8 cellular contexts compared by ENCODE assay signal in the genomic region with DNA sequence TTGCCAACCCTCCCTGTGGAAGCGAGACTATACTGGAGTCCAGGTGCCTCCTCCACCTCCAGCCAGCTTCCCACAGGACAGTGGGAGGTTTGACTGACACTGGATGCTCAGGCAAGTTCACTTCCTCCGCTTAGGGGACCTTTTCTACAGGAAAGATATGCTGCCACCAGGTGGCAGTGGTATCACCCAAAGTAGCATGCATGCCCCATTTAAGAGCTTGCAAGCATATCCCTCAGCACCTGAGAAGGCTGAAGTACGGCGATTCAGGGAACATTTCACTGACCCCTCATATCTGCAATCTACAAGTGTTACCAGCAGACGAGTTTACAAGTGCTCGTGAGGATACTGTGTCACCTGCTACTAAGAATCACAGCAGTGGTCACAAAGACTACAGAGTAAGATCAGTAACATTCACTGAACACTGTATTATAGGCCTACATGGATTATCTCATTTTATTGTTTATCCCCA.
DNase-seq lines count a peak whose midpoint lies in the region; ATAC-seq and TF ChIP-seq lines count a peak whose summit lies in the region.

No MANE protein-coding gene starts in this region.

- peak; percentile 69 for DNase-seq in DND-41
- DNase-seq in RKO (ENCODE audit: low spot score): peak; percentile 68
- DNase-seq in activated T-helper 1 cell treated with anti-CD3 and anti-CD28 coated beads, Interleukin-2, amount 50 U/mL, for 16 hours (ENCODE audit: low read depth in 1 of 2, low spot score in 1 of 2): peak; percentile 41
- DNase-seq in fibroblast of villous mesenchyme (ENCODE audit: low read depth): peak; percentile 75
- DNase-seq in omental fat pad (ENCODE audit: low spot score): peak; percentile 60
- peak; percentile 33 for DNase-seq in thoracic aorta (ENCODE audit: low spot score)

- H3K9me3 ChIP-seq in DND-41 (ENCODE audit: insufficient read depth, low read length, severe bottlenecking): no peaks in the 10 kb centered on the region
- H3K9me3 ChIP-seq in thoracic aorta: no peaks in the 10 kb centered on the region

- H2AFZ ChIP-seq in DND-41 (ENCODE audit: low read depth, low read length) (no peak overlapping the region), KMS-11 (ENCODE audit: low read depth) (peak overlapping the region; percentile 64)

- H3K27ac ChIP-seq in DND-41 (ENCODE audit: low read length) (no peak overlapping the region), KMS-11 (no peak overlapping the region), thoracic aorta (peak overlapping the region; percentile 63 to 72)

- H4K20me1 ChIP-seq in DND-41 (ENCODE audit: insufficient read depth, low read length): no peaks in the 10 kb centered on the region
- H4K20me1 ChIP-seq in KMS-11 (ENCODE audit: insufficient read depth): no peaks in the 10 kb centered on the region

- H3K79me2 ChIP-seq in DND-41 (ENCODE audit: insufficient read depth, low read length): no peaks in the 10 kb centered on the region
- no peaks in the 10 kb centered on the region for H3K79me2 ChIP-seq in KMS-11 (ENCODE audit: insufficient read depth, low read depth)

- H3K4me2 ChIP-seq in DND-41 (ENCODE audit: insufficient read depth, low read length): no peak overlapping the region
- H3K4me2 ChIP-seq in KMS-11: no peak overlapping the region

- TF ChIP-seq CTCF in DND-41 (IDR thresholded peaks at IDR 0.05; ENCODE audit: borderline replicate concordance, extremely low read depth, low read length, poor library complexity, severe bottlenecking) (peak; percentile 88), KMS-11 (conservative IDR thresholded peaks at IDR 0.05; ENCODE audit: low read depth, low read length) (peak; percentile 75), fibroblast of villous mesenchyme (IDR thresholded peaks at IDR 0.05; ENCODE audit: insufficient read depth, low read depth, low read length) (peak; percentile 77), omental fat pad (IDR thresholded peaks at IDR 0.05) (peak in 1 of 3 donors; percentile 54), thoracic aorta (IDR thresholded peaks at IDR 0.05) (peak; percentile 69)

- ATAC-seq in DND-41 (ENCODE audit: insufficient read depth, low read depth): peak; percentile 95
- peak; percentile 87 for ATAC-seq in GM21717 (IDR thresholded peaks at IDR 0.05; ENCODE audit: unreplicated experiment)
- no peak for ATAC-seq in omental fat pad (ENCODE audit: low FRiP score)
- no peak for ATAC-seq in thoracic aorta (ENCODE audit: insufficient number of reproducible peaks, low FRiP score, low read depth)

- H3K27me3 ChIP-seq in DND-41 (ENCODE audit: insufficient read depth, low read length, poor library complexity): peaks cover 3% of the 10 kb centered on the region
- no peaks in the 10 kb centered on the region for H3K27me3 ChIP-seq in KMS-11 (ENCODE audit: insufficient read depth, low read depth)
- H3K27me3 ChIP-seq in thoracic aorta (replicated peaks; ENCODE audit: insufficient read depth): no peaks in the 10 kb centered on the region

- H3K4me1 ChIP-seq in DND-41 (ENCODE audit: insufficient read depth, low read length) (no peaks in the 10 kb centered on the region), KMS-11 (ENCODE audit: low read depth, poor library complexity, severe bottlenecking) (no peaks in the 10 kb centered on the region), thoracic aorta (ENCODE audit: control insufficient read depth in 1 of 2, low read depth in 2 of 2) (peaks cover 11 to 23% of the 10 kb centered on the region in 2 donors)

- H3K4me3 ChIP-seq in DND-41 (ENCODE audit: low read depth in 1 of 2, low read length in 2 of 2) (no peak overlapping the region), KMS-11 (IDR thresholded peaks at IDR 0.05; ENCODE audit: insufficient read depth, low read depth, low read length) (no peak overlapping the region), fibroblast of villous mesenchyme (ENCODE audit: low read depth, low read length) (no peak overlapping the region), thoracic aorta (no peak overlapping the region)

- H3K36me3 ChIP-seq in DND-41 (ENCODE audit: insufficient read depth, low read length) (peaks cover 5% of the 10 kb centered on the region; the same call in 1 of the 2 replicates), KMS-11 (ENCODE audit: insufficient read depth) (no peaks in the 10 kb centered on the region), thoracic aorta (no peaks in the 10 kb centered on the region)

- no peak overlapping the region for H3K9ac ChIP-seq in DND-41 (ENCODE audit: low read depth, low read length)
- no peak overlapping the region for H3K9ac ChIP-seq in KMS-11

Comparison
In these comparisons a context has a peak if more than half of its experiments do, and no peak if none do; other contexts are left out.
1. ATAC-seq: peak in DND-41 (single experiment) and GM21717 (single experiment); none in omental fat pad (single experiment) and thoracic aorta (single experiment).
2. H3K27ac ChIP-seq: peak in thoracic aorta (2 of 2); none in DND-41 (single experiment) and KMS-11 (single experiment).
3. Peak in every context shown above with its lines, with median percentiles within 50 percentile points of each other: DNase-seq.